Comparison of ENCODE assay signal across 21 cellular contexts in the genomic region with DNA sequence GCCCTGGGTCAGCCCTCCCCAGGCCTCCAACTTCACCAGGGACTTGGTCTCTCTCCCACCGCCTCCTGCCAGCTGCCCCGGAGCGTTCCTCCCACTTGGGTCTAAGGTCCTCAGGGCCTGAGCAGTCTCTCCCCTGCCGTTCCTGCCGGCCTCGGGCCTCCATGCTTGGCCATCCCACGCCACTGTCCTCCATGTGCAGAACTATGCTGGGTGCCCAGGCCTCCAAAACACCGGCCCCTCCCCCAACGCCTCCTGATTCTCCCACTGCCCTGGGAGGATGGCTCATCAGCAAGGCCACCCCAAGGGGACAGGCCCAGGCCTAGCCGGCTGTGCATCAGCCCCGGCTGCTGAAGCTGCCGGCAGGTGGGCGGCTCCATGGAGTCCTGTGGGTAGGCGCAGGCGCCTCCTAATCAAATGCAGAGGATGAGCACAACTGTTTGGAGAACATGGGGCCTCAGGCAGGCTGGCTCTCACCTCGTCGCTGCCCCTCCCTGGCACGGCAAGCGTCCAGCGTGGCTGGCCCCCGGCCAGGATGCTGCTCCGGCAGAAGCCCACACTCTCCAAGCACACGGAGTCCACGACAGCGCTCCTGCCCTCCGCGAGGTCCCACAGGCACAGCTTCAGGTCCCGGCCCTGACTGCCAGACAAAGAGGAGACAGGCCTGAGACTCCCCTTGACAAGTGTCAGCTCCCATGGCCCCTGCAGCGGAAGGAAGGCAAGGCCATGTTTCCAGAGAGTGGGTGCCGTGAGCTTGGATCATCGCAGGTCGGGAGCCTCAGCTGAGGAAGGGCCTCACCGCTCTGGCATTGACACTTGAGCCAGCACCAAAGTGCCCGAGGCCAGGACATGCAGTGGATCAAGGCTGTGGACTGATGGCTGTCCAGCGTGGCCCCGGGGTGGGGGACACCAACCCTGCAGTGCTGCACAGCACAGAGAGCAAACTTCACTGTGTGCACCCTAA. TPM values are rescaled to one million over a fixed set of nuclear protein-coding genes. Genes with fewer than 3 reads are reported as not detected.
DNase-seq lines count a peak whose midpoint lies in the region; ATAC-seq and TF ChIP-seq lines count a peak whose summit lies in the region.
"Had no signal": no experiment of that assay in that cellular context is flagged by ENCODE, and none has a peak within 500 bp of the region (broad histone marks: within the 10 kb centered on the region; RNA-seq: fewer than 3 reads in every experiment).

No MANE protein-coding gene starts in this region.

- no peak overlapping the region for H3K27ac Mint-ChIP-seq in activated CD4-positive, alpha-beta T cell treated with anti-CD3 and anti-CD28 coated beads, Interleukin-2, amount 10 ng/mL, durations not matched to agents 7 days and 5 days
- no peak overlapping the region for H3K27ac Mint-ChIP-seq in activated naive CD8-positive, alpha-beta T cell treated with anti-CD3 and anti-CD28 coated beads for 36 hours
- H3K27ac Mint-ChIP-seq: CD4-positive, alpha-beta T cell; immature natural killer cell; mesothelial cell of epicardium had no signal

- ATAC-seq in right cardiac atrium, result peak; percentile 66 to 73

- TF ChIP-seq POLR2A in spleen (IDR thresholded peaks at IDR 0.05), result no peak

- H3K27me3 ChIP-seq in right cardiac atrium (ENCODE audit: control insufficient read depth, insufficient read depth) (no peaks in the 10 kb centered on the region), spleen (replicated peaks in 1 of 7) (no peaks in the 10 kb centered on the region)
- H3K27me3 ChIP-seq in effector memory CD4-positive, alpha-beta T cell (replicated peaks; ENCODE audit: control insufficient read depth, insufficient read depth, low read length, poor library complexity, severe bottlenecking), result no peaks in the 10 kb centered on the region
- H3K27me3 ChIP-seq: MG63, neutrophil, transverse colon had no signal

- CTCF ChIA-PET in activated CD4-positive, alpha-beta T cell treated with anti-CD3 and anti-CD28 coated beads, Interleukin-2, amount 10 ng/mL, durations not matched to agents 7 days and 5 days (lab: Charles Lee), result interaction anchor here (1.3 kb wide), 2 partner anchors 56 to 98 kb away, joined by 3 read pairs; no protein-coding TSS in a partner anchor

- no peak overlapping the region for H3K4me3 ChIP-seq in right cardiac atrium (ENCODE audit: low read length)
- no peak overlapping the region for H3K4me3 ChIP-seq in spleen
- H3K4me3 ChIP-seq in effector memory CD4-positive, alpha-beta T cell (ENCODE audit: insufficient read depth, low read depth, low read length, poor library complexity, severe bottlenecking), result no peak overlapping the region
- H3K4me3 ChIP-seq: MG63, skin epidermis, transverse colon had no signal

- no peaks in the 10 kb centered on the region for H3K9me3 Mint-ChIP-seq in activated CD4-positive, alpha-beta T cell treated with anti-CD3 and anti-CD28 coated beads, Interleukin-2, amount 10 ng/mL, durations not matched to agents 7 days and 5 days
- H3K9me3 Mint-ChIP-seq in activated naive CD8-positive, alpha-beta T cell treated with anti-CD3 and anti-CD28 coated beads for 36 hours, result no peaks in the 10 kb centered on the region
- H3K9me3 Mint-ChIP-seq: CD4-positive, alpha-beta T cell; immature natural killer cell; mesothelial cell of epicardium had no signal

- intact Hi-C loops in right cardiac atrium (cut with DNase I), result no loop called here
- intact Hi-C loops in spleen (cut with DNase I; ENCODE audit: low total_unique reads), result no loop called here

- peaks cover 10% of the 10 kb centered on the region for H3K4me1 Mint-ChIP-seq in activated CD4-positive, alpha-beta T cell treated with anti-CD3 and anti-CD28 coated beads, Interleukin-2, amount 10 ng/mL, durations not matched to agents 7 days and 5 days
- peaks cover 5% of the 10 kb centered on the region for H3K4me1 Mint-ChIP-seq in activated naive CD8-positive, alpha-beta T cell treated with anti-CD3 and anti-CD28 coated beads for 36 hours

- peak; percentile 4 for DNase-seq in activated CD4-positive, alpha-beta T cell treated with anti-CD3 and anti-CD28 coated beads for 1 hour
- no peak for DNase-seq in activated CD4-positive, alpha-beta T cell treated with anti-CD3 and anti-CD28 coated beads, Interleukin-2, amount 10 ng/mL, durations not matched to agents 7 days and 5 days
- peak; percentile 47 for DNase-seq in activated CD8-positive, alpha-beta memory T cell treated with anti-CD3 and anti-CD28 coated beads for 24 hours
- peak in 2 of 3 donors; percentile 82 to 85 for DNase-seq in right cardiac atrium
- peak; percentile 65 for DNase-seq in spleen
- DNase-seq in activated naive CD8-positive, alpha-beta T cell treated with anti-CD3 and anti-CD28 coated beads for 36 hours, result no peak
- no peak for DNase-seq in effector memory CD4-positive, alpha-beta T cell
- DNase-seq in cerebellar nuclear complex (lab: John Stamatoyannopoulos, UW), result no peak
- DNase-seq: activated gamma-delta T cell, erythroblast, immature natural killer cell, MG63, NCI-H2029, NCI-H526 treated with DMSO at 0.1 percent for 48 hours, transverse colon, WERI-Rb-1 had no signal

- H3K27ac ChIP-seq in right cardiac atrium (ENCODE audit: low read length) (no peak overlapping the region), spleen (no peak overlapping the region)
- no peak overlapping the region for H3K27ac ChIP-seq in effector memory CD4-positive, alpha-beta T cell (ENCODE audit: insufficient read depth, low read length, poor library complexity, severe bottlenecking)
- H3K27ac ChIP-seq: neutrophil, transverse colon, WERI-Rb-1 had no signal

- no peaks in the 10 kb centered on the region for H3K9me3 ChIP-seq in right cardiac atrium (ENCODE audit: control insufficient read depth, low read length)
- H3K9me3 ChIP-seq in spleen, result no peaks in the 10 kb centered on the region
- no peaks in the 10 kb centered on the region for H3K9me3 ChIP-seq in effector memory CD4-positive, alpha-beta T cell (ENCODE audit: control insufficient read depth, low read length)
- H3K9me3 ChIP-seq: MG63, neutrophil, transverse colon had no signal

- H3K4me1 ChIP-seq in right cardiac atrium (ENCODE audit: control insufficient read depth, insufficient read depth, low read length), result peaks cover 2% of the 10 kb centered on the region
- H3K4me1 ChIP-seq in spleen, result peaks cover 0 to 5% (median 0%) of the 10 kb centered on the region in 6 donors
- H3K4me1 ChIP-seq in effector memory CD4-positive, alpha-beta T cell (ENCODE audit: control insufficient read depth, insufficient read depth, low read length, poor library complexity, severe bottlenecking), result peaks cover 6% of the 10 kb centered on the region
- H3K4me1 ChIP-seq: transverse colon had no signal

- no peak for TF ChIP-seq CTCF in spleen (IDR thresholded peaks at IDR 0.05 in 8 of 11, conservative IDR thresholded peaks at IDR 0.05 in 3 of 11)

- WGBS in right cardiac atrium, result 76% methylated on average over 36 of the region's 36 CpGs
- WGBS in spleen, 5 donors, result 93 to 95% (median 95%) methylated on average over 21 to 36 of the region's 36 CpGs

- POLR2A ChIA-PET in activated CD4-positive, alpha-beta T cell treated with anti-CD3 and anti-CD28 coated beads, Interleukin-2, amount 10 ng/mL, durations not matched to agents 7 days and 5 days (lab: Charles Lee), result no interaction called here

- H3K36me3 ChIP-seq in spleen, result peaks cover 0 to 37% (median 6%) of the 10 kb centered on the region in 6 donors
- H3K36me3 ChIP-seq in effector memory CD4-positive, alpha-beta T cell (ENCODE audit: control insufficient read depth, insufficient read depth, low read length), result no peaks in the 10 kb centered on the region
- H3K36me3 ChIP-seq: MG63, neutrophil, transverse colon, WERI-Rb-1 had no signal

- H3K36me3 Mint-ChIP-seq in activated CD4-positive, alpha-beta T cell treated with anti-CD3 and anti-CD28 coated beads, Interleukin-2, amount 10 ng/mL, durations not matched to agents 7 days and 5 days (ENCODE audit: low read depth), result no peaks in the 10 kb centered on the region
- peaks cover 3% of the 10 kb centered on the region for H3K36me3 Mint-ChIP-seq in activated naive CD8-positive, alpha-beta T cell treated with anti-CD3 and anti-CD28 coated beads for 36 hours

- H3K4me3 Mint-ChIP-seq in activated CD4-positive, alpha-beta T cell treated with anti-CD3 and anti-CD28 coated beads, Interleukin-2, amount 10 ng/mL, durations not matched to agents 7 days and 5 days, result no peak overlapping the region
- H3K4me3 Mint-ChIP-seq in activated naive CD8-positive, alpha-beta T cell treated with anti-CD3 and anti-CD28 coated beads for 36 hours, result no peak overlapping the region
- H3K4me3 Mint-ChIP-seq: CD4-positive, alpha-beta T cell; immature natural killer cell; mesothelial cell of epicardium had no signal

- no peaks in the 10 kb centered on the region for H3K27me3 Mint-ChIP-seq in activated CD4-positive, alpha-beta T cell treated with anti-CD3 and anti-CD28 coated beads, Interleukin-2, amount 10 ng/mL, durations not matched to agents 7 days and 5 days
- H3K27me3 Mint-ChIP-seq in activated naive CD8-positive, alpha-beta T cell treated with anti-CD3 and anti-CD28 coated beads for 36 hours, result no peaks in the 10 kb centered on the region
- H3K27me3 Mint-ChIP-seq: CD4-positive, alpha-beta T cell had no signal

RNA-seq across cellular contexts. Expression of gene GNB1L, which starts 42.6 kb away (rescaled TPM):
- total RNA-seq in activated CD4-positive, alpha-beta T cell treated with anti-CD3 and anti-CD28 coated beads, Interleukin-2, amount 10 ng/mL, durations not matched to agents 7 days and 5 days, result 1 to 10 TPM; 5.3 to 7.3 TPM
- total RNA-seq in right cardiac atrium, result 1 to 10 TPM; 2.8 to 4.9 (median 4.0) TPM
- polyA plus RNA-seq in right cardiac atrium, result 2.1 TPM
- total RNA-seq in spleen, result 1 to 10 TPM; 5.7 to 8.1 (median 7.9) TPM
- 10 to 100 TPM in 2 of 3 donors, 1 to 10 TPM in 1; 7.7 to 10.4 (median 10.1) TPM for polyA plus RNA-seq in spleen
- total RNA-seq in activated naive CD8-positive, alpha-beta T cell treated with anti-CD3 and anti-CD28 coated beads for 36 hours, result 10 to 100 TPM; 14.5 TPM

RNA-seq across cellular contexts. Expression of gene RTL10, which starts 42.6 kb away (rescaled TPM):
- 10 to 100 TPM; 21.4 to 21.5 TPM for total RNA-seq in activated CD4-positive, alpha-beta T cell treated with anti-CD3 and anti-CD28 coated beads, Interleukin-2, amount 10 ng/mL, durations not matched to agents 7 days and 5 days
- total RNA-seq in right cardiac atrium (1 to 10 TPM; 6.8 to 9.9 (median 8.8) TPM), spleen (10 to 100 TPM; 17.0 to 22.9 (median 18.8) TPM)
- polyA plus RNA-seq in right cardiac atrium (5.8 TPM), spleen (10 to 100 TPM in 2 of 3 donors, 1 to 10 TPM in 1; 8.3 to 13.4 (median 10.8) TPM)
- 10 to 100 TPM; 18.7 to 23.1 TPM for total RNA-seq in activated naive CD8-positive, alpha-beta T cell treated with anti-CD3 and anti-CD28 coated beads for 36 hours

RNA-seq across cellular contexts. Expression of gene TBX1, which starts 51.5 kb away (rescaled TPM):
- not detected for total RNA-seq in activated CD4-positive, alpha-beta T cell treated with anti-CD3 and anti-CD28 coated beads, Interleukin-2, amount 10 ng/mL, durations not matched to agents 7 days and 5 days
- 1 to 10 TPM in 1 of 4 donors, under 1 TPM in 3; 0.19 to 1.4 (median 0.78) TPM for total RNA-seq in right cardiac atrium
- polyA plus RNA-seq in right cardiac atrium, result 0.88 TPM
- total RNA-seq in spleen, result 10 to 100 TPM in 1 of 7 donors, 1 to 10 TPM in 3, under 1 TPM in 3; 0.23 to 10.5 (median 3.1) TPM
- under 1 TPM; 0.17 to 0.71 (median 0.61) TPM for polyA plus RNA-seq in spleen
- not detected for total RNA-seq in activated naive CD8-positive, alpha-beta T cell treated with anti-CD3 and anti-CD28 coated beads for 36 hours
- total RNA-seq: CD4-positive, alpha-beta T cell; T-helper 1 cell treated with Interleukin-12 subunit alpha and Interleukin-12 subunit beta and Interleukin-4 antibody, amounts not matched to agents 30 ng/mL and 1 ng/mL, for 36 hours had no signal

Comparison
In these comparisons a context has a peak if more than half of its experiments do, and no peak if none do; other contexts are left out.
1. DNase-seq: peak in activated CD4-positive, alpha-beta T cell treated with anti-CD3 and anti-CD28 coated beads for 1 hour (single experiment), activated CD8-positive, alpha-beta memory T cell treated with anti-CD3 and anti-CD28 coated beads for 24 hours (single experiment), right cardiac atrium (2 of 3) and spleen (single experiment); none in activated CD4-positive, alpha-beta T cell treated with anti-CD3 and anti-CD28 coated beads, Interleukin-2, amount 10 ng/mL, durations not matched to agents 7 days and 5 days (single experiment), activated naive CD8-positive, alpha-beta T cell treated with anti-CD3 and anti-CD28 coated beads for 36 hours (single experiment), effector memory CD4-positive, alpha-beta T cell (0 of 3) and cerebellar nuclear complex (0 of 2).